ENCODE assay signal across 8 cellular contexts in the genomic region with DNA sequence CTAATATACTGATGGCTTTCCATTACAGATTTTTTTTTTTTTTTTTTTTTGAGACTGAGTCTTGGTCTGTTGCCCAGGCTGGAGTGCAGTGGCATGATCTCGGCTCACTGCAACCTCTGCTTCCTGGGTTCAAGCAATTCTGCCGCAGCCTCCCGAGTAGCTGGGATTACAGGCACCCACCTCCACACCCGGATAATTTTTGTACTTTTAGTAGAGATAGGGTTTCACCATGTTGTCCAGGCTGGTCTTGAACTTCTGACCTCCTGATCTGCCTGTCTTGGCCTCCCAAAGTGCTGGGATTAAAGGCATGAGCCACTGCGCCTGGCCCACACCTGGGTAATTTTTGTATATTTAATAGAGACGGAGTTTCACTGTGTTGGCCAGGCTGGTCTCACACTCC. TPM values are rescaled to one million over a fixed set of nuclear protein-coding genes. Genes with fewer than 3 reads are reported as not detected.
DNase-seq lines count a peak whose midpoint lies in the region; ATAC-seq, FAIRE-seq and TF ChIP-seq lines count a peak whose summit lies in the region.
"Not testable (repeated sequence)": the region's sequence is repeated elsewhere in the genome, so short reads cannot be mapped to it uniquely, and the experiment has no call there.

No MANE protein-coding gene starts in this region.

- TF ChIP-seq RAD21 in A549 (conservative IDR thresholded peaks at IDR 0.05 in 1 of 2, IDR thresholded peaks at IDR 0.05 in 1 of 2) = not testable (repeated sequence)

- dilution Hi-C loops in endothelial cell of umbilical vein (cut with MboI; ENCODE audit: extremely low pct_ligation_motif_present, low sequenced_read_pairs) = not testable (repeated sequence)

- TF ChIP-seq EP300 in A549 (IDR thresholded peaks at IDR 0.05) = not testable (repeated sequence)

- H3K36me3 ChIP-seq in OCI-LY7 (ENCODE audit: insufficient read depth, low read length) (peaks cover 82% of the 10 kb centered on the region), endothelial cell of umbilical vein (ENCODE audit: control insufficient read depth in 2 of 2, extremely low read depth in 1 of 2, insufficient read depth in 2 of 2, low read length in 2 of 2) (peaks cover 2 to 32% of the 10 kb centered on the region in 2 experiments), mesodermal cell (ENCODE audit: control insufficient read depth, insufficient read depth, low read length) (peaks cover 66% of the 10 kb centered on the region), smooth muscle cell (ENCODE audit: low read depth) (peaks cover 31% of the 10 kb centered on the region)

- not testable (repeated sequence) for H3K27ac Mint-ChIP-seq in activated CD8-positive, alpha-beta T cell treated with anti-CD3 and anti-CD28 coated beads, Interleukin-2, amount 10 ng/mL, durations not matched to agents 7 days and 5 days; activated naive CD8-positive, alpha-beta T cell treated with anti-CD3 and anti-CD28 coated beads, Interleukin-2, amount 10 ng/mL, durations not matched to agents 7 days and 5 days

- FAIRE-seq in A549 (lab: Jason Lieb, UNC); endothelial cell of umbilical vein (lab: Jason Lieb, UNC): not testable (repeated sequence)

- peak overlapping the region; percentile 88 for H3K4me3 ChIP-seq in A549
- peak overlapping the region; percentile 93 for H3K4me3 ChIP-seq in GM12865 (ENCODE audit: low read depth, low read length)
- H3K4me3 ChIP-seq in OCI-LY7 (ENCODE audit: low read depth, low read length, poor library complexity, severe bottlenecking) = peak overlapping the region; percentile 99
- peak overlapping the region in 1 of 3 experiments; percentile 84 for H3K4me3 ChIP-seq in endothelial cell of umbilical vein (replicated peaks in 1 of 3; ENCODE audit: insufficient read depth in 1 of 3, low read depth in 1 of 3, low read length in 3 of 3)
- peak overlapping the region; percentile 89 for H3K4me3 ChIP-seq in mesodermal cell (ENCODE audit: extremely low read depth, insufficient read depth, low read length, poor library complexity, severe bottlenecking)
- peak overlapping the region; percentile 73 for H3K4me3 ChIP-seq in smooth muscle cell

- H3K9me3 ChIP-seq in A549; OCI-LY7 (ENCODE audit: low read length); endothelial cell of umbilical vein (replicated peaks; ENCODE audit: control insufficient read depth, insufficient read depth, low read length); mesodermal cell (ENCODE audit: control insufficient read depth, low read length); smooth muscle cell (replicated peaks; ENCODE audit: low read depth): not testable (repeated sequence)

- peaks cover 63% of the 10 kb centered on the region for H3K36me3 Mint-ChIP-seq in activated CD8-positive, alpha-beta T cell treated with anti-CD3 and anti-CD28 coated beads, Interleukin-2, amount 10 ng/mL, durations not matched to agents 7 days and 5 days (ENCODE audit: low read depth)
- H3K36me3 Mint-ChIP-seq in activated naive CD8-positive, alpha-beta T cell treated with anti-CD3 and anti-CD28 coated beads, Interleukin-2, amount 10 ng/mL, durations not matched to agents 7 days and 5 days = peaks cover 56% of the 10 kb centered on the region

- peaks cover 30% of the 10 kb centered on the region for H4K20me1 ChIP-seq in OCI-LY7 (ENCODE audit: insufficient read depth, low read length)
- peaks cover 25% of the 10 kb centered on the region for H4K20me1 ChIP-seq in endothelial cell of umbilical vein (replicated peaks; ENCODE audit: control insufficient read depth, extremely low read depth, insufficient read depth, low read length)
- peaks cover 76% of the 10 kb centered on the region for H4K20me1 ChIP-seq in smooth muscle cell (ENCODE audit: low read depth)

- intact Hi-C loops in OCI-LY7 (cut with micrococcal nuclease; ENCODE audit: unreplicated experiment); endothelial cell of umbilical vein (cut with micrococcal nuclease): not testable (repeated sequence)

- not testable (repeated sequence) for H3K9ac ChIP-seq in endothelial cell of umbilical vein (replicated peaks; ENCODE audit: extremely low read depth, insufficient read depth, low read length); smooth muscle cell (ENCODE audit: low read depth)

- WGBS in A549 (ENCODE audit: missing lambda C conversion rate) = 92% methylated on average over 6 of the region's 6 CpGs
- WGBS in mesodermal cell (ENCODE audit: insufficient coverage in 2 of 2), 2 experiments = 95 to 100% methylated on average over 4 to 5 of the region's 6 CpGs
- WGBS in smooth muscle cell (ENCODE audit: low lambda C conversion rate) = 98% methylated on average over 6 of the region's 6 CpGs

- H3K9me2 ChIP-seq in OCI-LY7 (ENCODE audit: insufficient read depth, low read length) = not testable (repeated sequence)

- not testable (repeated sequence) for H3F3A ChIP-seq in smooth muscle cell (ENCODE audit: low read depth)

- not testable (repeated sequence) for H3K27me3 ChIP-seq in endothelial cell of umbilical vein (ENCODE audit: control insufficient read depth in 2 of 2, insufficient read depth in 2 of 2, low read length in 2 of 2); smooth muscle cell (ENCODE audit: low read depth)

- not testable (repeated sequence) for ATAC-seq in A549; activated CD8-positive, alpha-beta T cell treated with anti-CD3 and anti-CD28 coated beads, Interleukin-2, amount 10 ng/mL, durations not matched to agents 7 days and 5 days; activated naive CD8-positive, alpha-beta T cell treated with anti-CD3 and anti-CD28 coated beads, Interleukin-2, amount 10 ng/mL, durations not matched to agents 7 days and 5 days (ENCODE audit: low read depth)

- TF ChIP-seq POLR2A in A549 (IDR thresholded peaks at IDR 0.05; ENCODE audit: low read length); endothelial cell of umbilical vein (IDR thresholded peaks at IDR 0.05; ENCODE audit: low read depth, low read length): not testable (repeated sequence)

- H3K79me2 ChIP-seq in OCI-LY7 (ENCODE audit: insufficient read depth, low read depth, low read length) = peaks cover 86% of the 10 kb centered on the region
- peaks cover 79% of the 10 kb centered on the region for H3K79me2 ChIP-seq in endothelial cell of umbilical vein (ENCODE audit: control insufficient read depth, insufficient read depth, low read length)
- H3K79me2 ChIP-seq in smooth muscle cell (ENCODE audit: low read depth) = peaks cover 73% of the 10 kb centered on the region

- H3K27ac ChIP-seq in A549 (0 out of 6 replicates have a peak overlapping the region, but pooled peaks of 1 of the 2 experiments have one; percentile 23), OCI-LY7 (ENCODE audit: low read depth, low read length, poor library complexity, severe bottlenecking) (peak overlapping the region; percentile 100)
- not testable (repeated sequence) for H3K27ac ChIP-seq in endothelial cell of umbilical vein (ENCODE audit: insufficient read depth, low read depth, low read length); mesodermal cell (ENCODE audit: low read depth, low read length, severe bottlenecking); smooth muscle cell (ENCODE audit: low read depth)

- not testable (repeated sequence) for DNase-seq in A549 (ENCODE audit: low read depth in 1 of 2, low spot score in 1 of 2); GM12865 (ENCODE audit: low read depth); OCI-LY7 (ENCODE audit: low spot score); activated CD8-positive, alpha-beta T cell treated with anti-CD3 and anti-CD28 coated beads, Interleukin-2, amount 10 ng/mL, durations not matched to agents 7 days and 5 days; activated naive CD8-positive, alpha-beta T cell treated with anti-CD3 and anti-CD28 coated beads, Interleukin-2, amount 10 ng/mL, durations not matched to agents 7 days and 5 days; endothelial cell of umbilical vein (ENCODE audit: low read depth, low spot score); smooth muscle cell (lab: John Stamatoyannopoulos, UW; ENCODE audit: unreplicated experiment)

- CTCF ChIA-PET in A549 (lab: Yijun Ruan, JAX) = interaction anchor here (1.6 to 2.4 kb wide), 2 partner anchors 9 to 18 kb away, joined by 5 to 6 read pairs; no protein-coding TSS in a partner anchor
- CTCF ChIA-PET in OCI-LY7 (lab: Charles Lee; ENCODE audit: unreplicated experiment) = interaction anchor here (0.5 kb wide), 1 partner anchor 107 kb away, joined by 3 read pairs; no protein-coding TSS in a partner anchor
- CTCF ChIA-PET in activated CD8-positive, alpha-beta T cell treated with anti-CD3 and anti-CD28 coated beads, Interleukin-2, amount 10 ng/mL, durations not matched to agents 7 days and 5 days (lab: Charles Lee) = interaction anchor here (3.8 kb wide), 1 partner anchor 19 kb away, joined by 22 read pairs; no protein-coding TSS in a partner anchor
- CTCF ChIA-PET in endothelial cell of umbilical vein (lab: Charles Lee) = interaction anchor here (1.2 to 2.6 kb wide), 2 partner anchors 16 to 18 kb away, joined by 3 to 11 read pairs; no protein-coding TSS in a partner anchor

- TF ChIP-seq CTCF in A549 (IDR thresholded peaks at IDR 0.05); GM12865 (IDR thresholded peaks at IDR 0.05; ENCODE audit: insufficient read depth, low read depth, low read length, missing control alignments); OCI-LY7 (conservative IDR thresholded peaks at IDR 0.05; ENCODE audit: low read length); endothelial cell of umbilical vein (IDR thresholded peaks at IDR 0.05; ENCODE audit: extremely low read depth in 1 of 2, insufficient read depth in 1 of 2, low read depth in 1 of 2, low read length in 2 of 2); smooth muscle cell (IDR thresholded peaks at IDR 0.05; ENCODE audit: borderline replicate concordance, insufficient read depth, poor library complexity, severe bottlenecking): not testable (repeated sequence)

- TSS peak; percentile 9 for BruUV-seq in OCI-LY7 (replicated peaks; lab: Mats Ljungman, UMichigan)
- not testable (repeated sequence) for BruUV-seq in endothelial cell of umbilical vein (replicated peaks; lab: Mats Ljungman, UMichigan)

- peaks cover 54% of the 10 kb centered on the region for H3K4me1 Mint-ChIP-seq in activated CD8-positive, alpha-beta T cell treated with anti-CD3 and anti-CD28 coated beads, Interleukin-2, amount 10 ng/mL, durations not matched to agents 7 days and 5 days (ENCODE audit: low read depth)
- H3K4me1 Mint-ChIP-seq in activated naive CD8-positive, alpha-beta T cell treated with anti-CD3 and anti-CD28 coated beads, Interleukin-2, amount 10 ng/mL, durations not matched to agents 7 days and 5 days = peaks cover 36% of the 10 kb centered on the region

- not testable (repeated sequence) for H3K27me3 Mint-ChIP-seq in activated CD8-positive, alpha-beta T cell treated with anti-CD3 and anti-CD28 coated beads, Interleukin-2, amount 10 ng/mL, durations not matched to agents 7 days and 5 days (ENCODE audit: low read depth); activated naive CD8-positive, alpha-beta T cell treated with anti-CD3 and anti-CD28 coated beads, Interleukin-2, amount 10 ng/mL, durations not matched to agents 7 days and 5 days

- POLR2A ChIA-PET in A549 (lab: Yijun Ruan, JAX) = not testable (repeated sequence)
- POLR2A ChIA-PET in OCI-LY7 (lab: Charles Lee) (interaction anchor here (1.0 to 1.6 kb wide), 5 partner anchors 10 to 38 kb away, joined by 4 to 6 read pairs (median 5); no protein-coding TSS in a partner anchor), endothelial cell of umbilical vein (lab: Charles Lee) (interaction anchor here (0.8 kb wide), 1 partner anchor 10 kb away, joined by 3 read pairs; no protein-coding TSS in a partner anchor)
- POLR2A ChIA-PET in activated CD8-positive, alpha-beta T cell treated with anti-CD3 and anti-CD28 coated beads, Interleukin-2, amount 10 ng/mL, durations not matched to agents 7 days and 5 days (lab: Charles Lee) = interaction anchor here (0.7 to 1.0 kb wide), 4 partner anchors 8 to 140 kb away, joined by 3 to 5 read pairs (median 3); no protein-coding TSS in a partner anchor
- POLR2A ChIA-PET in activated naive CD8-positive, alpha-beta T cell treated with anti-CD3 and anti-CD28 coated beads, Interleukin-2, amount 10 ng/mL, durations not matched to agents 7 days and 5 days (lab: Charles Lee) = interaction anchor here (0.7 to 1.5 kb wide), 2 partner anchors 8 to 16 kb away, joined by 3 to 5 read pairs; no protein-coding TSS in a partner anchor

- H3K9me1 ChIP-seq in endothelial cell of umbilical vein (replicated peaks; ENCODE audit: control insufficient read depth, extremely low read depth, insufficient read depth, low read length) = not testable (repeated sequence)

- H3K4me3 Mint-ChIP-seq in activated CD8-positive, alpha-beta T cell treated with anti-CD3 and anti-CD28 coated beads, Interleukin-2, amount 10 ng/mL, durations not matched to agents 7 days and 5 days = peak overlapping the region; percentile 56
- peak overlapping the region; percentile 76 for H3K4me3 Mint-ChIP-seq in activated naive CD8-positive, alpha-beta T cell treated with anti-CD3 and anti-CD28 coated beads, Interleukin-2, amount 10 ng/mL, durations not matched to agents 7 days and 5 days

- H3K4me1 ChIP-seq in A549 (peaks cover 46% of the 10 kb centered on the region), OCI-LY7 (ENCODE audit: insufficient read depth, low read length, poor library complexity, severe bottlenecking) (peaks cover 65% of the 10 kb centered on the region), smooth muscle cell (ENCODE audit: low read depth) (peaks cover 13% of the 10 kb centered on the region)
- not testable (repeated sequence) for H3K4me1 ChIP-seq in endothelial cell of umbilical vein (ENCODE audit: control insufficient read depth, extremely low read depth, insufficient read depth, low read length); mesodermal cell (ENCODE audit: control insufficient read depth, insufficient read depth, low read length, poor library complexity, severe bottlenecking)

- not testable (repeated sequence) for H3K9me3 Mint-ChIP-seq in activated CD8-positive, alpha-beta T cell treated with anti-CD3 and anti-CD28 coated beads, Interleukin-2, amount 10 ng/mL, durations not matched to agents 7 days and 5 days (ENCODE audit: insufficient read depth); activated naive CD8-positive, alpha-beta T cell treated with anti-CD3 and anti-CD28 coated beads, Interleukin-2, amount 10 ng/mL, durations not matched to agents 7 days and 5 days

- H3K4me2 ChIP-seq in A549 = peak overlapping the region; percentile 76
- H3K4me2 ChIP-seq in OCI-LY7 (ENCODE audit: low read length) = peak overlapping the region; percentile 82
- H3K4me2 ChIP-seq in endothelial cell of umbilical vein (ENCODE audit: insufficient read depth, low read length) = peak overlapping the region; percentile 86
- peak overlapping the region; percentile 98 for H3K4me2 ChIP-seq in smooth muscle cell

- not testable (repeated sequence) for H2AFZ ChIP-seq in OCI-LY7 (ENCODE audit: low read length); endothelial cell of umbilical vein (ENCODE audit: low read depth, low read length); smooth muscle cell (ENCODE audit: low read depth)

RNA-seq across cellular contexts. Expression of gene MDM2, which starts 3.6 kb away (rescaled TPM):
- polyA plus RNA-seq in A549 (2011; rRNA removed) = 96.4 and 108 TPM in 2 replicates
- 7.8 and 10.3 TPM in 2 replicates for polyA plus RNA-seq in A549 (2012; cell fraction: cytosol; rRNA removed)
- 6.8 and 15.5 TPM in 2 replicates for polyA plus RNA-seq in A549 (2012; cell fraction: nucleus; rRNA removed)
- 40.3 to 48.6 TPM (median 48.2 TPM) in 3 replicates for polyA plus RNA-seq in A549 (2017; fragmentation: RNase III; extraction: RNeasy Plus Mini Kit Qiagen cat#74134 plus additional on column Dnase treatment)
- polyA minus RNA-seq in A549 (2011; rRNA and poly(A)+ RNA removed) = 117 and 151 TPM in 2 replicates
- 143 and 229 TPM in 2 replicates for total RNA-seq in OCI-LY7 (2014; rRNA removed; shearing (Covaris generic))
- total RNA-seq in OCI-LY7 (2022) = 318 and 366 TPM in 2 replicates
- total RNA-seq in activated CD8-positive, alpha-beta T cell treated with anti-CD3 and anti-CD28 coated beads, Interleukin-2, amount 10 ng/mL, durations not matched to agents 7 days and 5 days = 100 to 1,000 TPM; 213 to 234 TPM
- total RNA-seq in activated naive CD8-positive, alpha-beta T cell treated with anti-CD3 and anti-CD28 coated beads, Interleukin-2, amount 10 ng/mL, durations not matched to agents 7 days and 5 days = 100 to 1,000 TPM; 156 to 169 TPM
- 270 and 276 TPM in 2 replicates for total RNA-seq in endothelial cell of umbilical vein
- polyA plus RNA-seq in endothelial cell of umbilical vein = 12.2 and 16.7 TPM in 2 replicates
- polyA plus RNA-seq in endothelial cell of umbilical vein (2011; cell fraction: cytosol; rRNA removed) = 19.5 and 20.9 TPM in 2 replicates
- polyA plus RNA-seq in endothelial cell of umbilical vein (2011; cell fraction: nucleus; rRNA removed) = 92.1 and 112 TPM in 2 replicates
- 88.0 and 129 TPM in 2 replicates for polyA plus RNA-seq in endothelial cell of umbilical vein (2012)
- polyA minus RNA-seq in endothelial cell of umbilical vein = 121 and 123 TPM in 2 replicates
- polyA minus RNA-seq in endothelial cell of umbilical vein (2011; cell fraction: cytosol; rRNA and poly(A)+ RNA removed) = 37.3 TPM
- 167 and 236 TPM in 2 replicates for polyA minus RNA-seq in endothelial cell of umbilical vein (2011; cell fraction: nucleus; rRNA and poly(A)+ RNA removed)
- polyA plus RNA-seq in mesodermal cell (2013, experiment 1 of 2) = 80.4 TPM
- 63.6 TPM for polyA plus RNA-seq in mesodermal cell (2013, experiment 2 of 2)
- total RNA-seq in smooth muscle cell = 189 and 278 TPM in 2 replicates
- polyA plus RNA-seq in smooth muscle cell = 43.4 and 80.2 TPM in 2 replicates
